ENCODE assay signal across 20 cellular contexts in the genomic region with DNA sequence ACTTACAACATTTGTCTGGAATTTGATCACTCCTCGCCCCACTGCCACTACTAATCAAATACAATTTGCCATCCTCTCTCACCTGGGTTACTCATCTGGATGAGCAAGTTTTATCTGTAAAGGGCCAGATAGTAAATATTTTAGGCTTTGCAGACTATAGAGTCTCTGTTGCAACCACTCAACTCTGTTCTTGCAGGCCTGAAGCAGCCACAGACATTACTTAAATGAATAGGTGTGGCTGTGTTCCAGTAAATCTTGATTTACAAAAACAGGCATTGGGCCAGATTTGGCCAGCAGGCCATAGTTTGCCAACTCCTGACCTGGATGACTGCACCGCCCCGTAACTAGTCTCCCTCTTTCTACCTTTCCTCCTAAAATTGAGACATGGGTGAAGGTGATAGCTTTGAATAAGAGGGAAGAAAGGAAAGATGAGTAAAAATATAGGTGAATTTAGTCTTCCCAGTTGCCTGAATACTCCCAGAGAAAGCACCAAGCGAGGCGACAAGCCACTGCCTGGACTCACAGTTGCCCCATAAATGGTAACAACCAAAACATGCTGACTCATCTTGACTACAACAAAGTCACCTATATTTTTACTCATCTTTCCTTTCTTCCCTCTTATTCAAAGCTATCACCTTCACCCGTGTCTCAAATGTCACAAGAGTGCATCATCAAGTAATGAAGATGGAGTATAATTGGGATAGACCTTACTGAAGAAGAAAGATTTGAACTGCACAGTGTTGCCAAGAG. TPM values are rescaled to one million over a fixed set of nuclear protein-coding genes. Genes with fewer than 3 reads are reported as not detected.
A peak's percentile ranks its signal among the peaks of the same experiment; 100 is the strongest.
DNase-seq lines count a peak whose midpoint lies in the region; ATAC-seq, FAIRE-seq and TF ChIP-seq lines count a peak whose summit lies in the region.
"Had no signal": no experiment of that assay in that cellular context is flagged by ENCODE, and none has a peak within 500 bp of the region (broad histone marks: within the 10 kb centered on the region; RNA-seq: fewer than 3 reads in every experiment).

No MANE protein-coding gene starts in this region.

- CTCF ChIA-PET in HCT116 (lab: Charles Lee) = no interaction called here

- RAD21 ChIA-PET in HCT116 (lab: Charles Lee; ENCODE audit: low non-redundant PET in 1 of 2, low total read pairs in 2 of 2, uncharacterized antibody in 2 of 2, unreplicated experiment in 2 of 2) = no interaction called here

- H3K36me3 ChIP-seq in HCT116 (ENCODE audit: control insufficient read depth in 1 of 2, insufficient read depth in 2 of 2, low read length in 2 of 2) (no peaks in the 10 kb centered on the region), pancreas (no peaks in the 10 kb centered on the region), endodermal cell (ENCODE audit: control insufficient read depth, insufficient read depth, low read length) (no peaks in the 10 kb centered on the region)
- H3K36me3 ChIP-seq: ovary, SJSA1 had no signal

- BruUV-seq in HCT116 (replicated peaks; lab: Mats Ljungman, UMichigan) = no TSS peak

- TF ChIP-seq CTCF in HCT116 (IDR thresholded peaks at IDR 0.05 in 2 of 3, conservative IDR thresholded peaks at IDR 0.05 in 1 of 3; ENCODE audit: borderline replicate concordance in 1 of 3, insufficient read depth in 1 of 3, low read depth in 2 of 3, low read length in 2 of 3) (no peak), pancreas (IDR thresholded peaks at IDR 0.05) (no peak), endodermal cell (conservative IDR thresholded peaks at IDR 0.05) (no peak)

- no peak overlapping the region for H3K4me2 ChIP-seq in HCT116 (ENCODE audit: low read length)
- H3K4me2 ChIP-seq: KMS-11 had no signal

- no peaks in the 10 kb centered on the region for H4K20me1 ChIP-seq in HCT116 (ENCODE audit: insufficient read depth)

- TF ChIP-seq POLR2A in HCT116 (IDR thresholded peaks at IDR 0.05; ENCODE audit: borderline replicate concordance, extremely low read depth, insufficient read depth, insufficient read length) = no peak

- DNase-seq in HCT116 (ENCODE audit: low read depth, low spot score) (no peak), NCI-H69 (lab: John Stamatoyannopoulos, UW) (peak; percentile 12), epithelial cell of prostate (ENCODE audit: low read depth, low spot score) (peak; percentile 61), pancreas (peak in 3 of 6 donors; percentile 12 to 34 (median 16)), retina (no peak), endodermal cell (no peak)
- no peak for DNase-seq in central memory CD4-positive, alpha-beta T cell
- DNase-seq: activated CD4-positive, alpha-beta T cell treated with anti-CD3 and anti-CD28 coated beads for 1 hour; activated effector memory CD4-positive, alpha-beta T cell treated with Interleukin-2 at 50 U/mL for 16 hours; anterior cingulate cortex; COR-L47; foreskin melanocyte; left ventricle myocardium superior; NCI-H1105 treated with DMSO at 0.1 percent for 48 hours; NCI-H2171 treated with DMSO at 0.1 percent for 48 hours; ovary; stimulated activated CD4-positive, alpha-beta T cell treated with anti-CD3 and anti-CD28 coated beads, Interleukin-4, amount 100 ng/mL, for 24 hours; T1000 had no signal

- no peaks in the 10 kb centered on the region for H3K9me3 ChIP-seq in HCT116 (ENCODE audit: control insufficient read depth in 1 of 2, insufficient read depth in 1 of 2, low read depth in 1 of 2, low read length in 2 of 2)
- H3K9me3 ChIP-seq in pancreas = no peaks in the 10 kb centered on the region
- H3K9me3 ChIP-seq in endodermal cell (ENCODE audit: control insufficient read depth, low read length) = no peaks in the 10 kb centered on the region
- H3K9me3 ChIP-seq: ovary, SJSA1 had no signal

- H3K4me3 Mint-ChIP-seq in endodermal cell = no peak overlapping the region

- no peak for TF ChIP-seq RAD21 in HCT116 (IDR thresholded peaks at IDR 0.05; ENCODE audit: low read depth)

- no peaks in the 10 kb centered on the region for H3K9me3 Mint-ChIP-seq in endodermal cell

- no peak overlapping the region for H3K4me3 ChIP-seq in HCT116 (replicated peaks in 1 of 2; ENCODE audit: low read depth in 1 of 2, low read length in 2 of 2)
- no peak overlapping the region for H3K4me3 ChIP-seq in pancreas
- H3K4me3 ChIP-seq in endodermal cell (ENCODE audit: low read length) = no peak overlapping the region
- H3K4me3 ChIP-seq: ovary, SJSA1 had no signal

- H3K36me3 Mint-ChIP-seq in endodermal cell (ENCODE audit: low read depth) = no peaks in the 10 kb centered on the region

- 59 to 65% methylated on average over 6 of the region's 6 CpGs for WGBS in pancreas, 2 donors
- WGBS in endodermal cell (ENCODE audit: insufficient coverage in 1 of 2, insufficient read length in 1 of 2), 2 experiments = 91% methylated on average over 6 of the region's 6 CpGs; no CpG with 5 or more reads in 1 of the 2 experiments

- H2AFZ ChIP-seq in HCT116 (ENCODE audit: low read depth, low read length, poor library complexity, severe bottlenecking) = peak overlapping the region; percentile 51

- H3K9me2 ChIP-seq in HCT116 (ENCODE audit: insufficient read depth) = no peaks in the 10 kb centered on the region

- POLR2A ChIA-PET in HCT116 (lab: Charles Lee) = no interaction called here

- no peak overlapping the region for H3K27ac Mint-ChIP-seq in endodermal cell

- H3K27me3 ChIP-seq in HCT116 (ENCODE audit: insufficient read depth, low read length) (no peaks in the 10 kb centered on the region), pancreas (no peaks in the 10 kb centered on the region), endodermal cell (ENCODE audit: control insufficient read depth, insufficient read depth, low read length, poor library complexity, severe bottlenecking) (no peaks in the 10 kb centered on the region)
- H3K27me3 ChIP-seq: ovary, SJSA1 had no signal

- peaks cover 30% of the 10 kb centered on the region for H3K4me1 Mint-ChIP-seq in endodermal cell

- H3K27me3 Mint-ChIP-seq in endodermal cell (ENCODE audit: insufficient read depth) = peaks cover 10% of the 10 kb centered on the region

- H3K27ac ChIP-seq in HCT116 (ENCODE audit: low read depth, low read length) (no peak overlapping the region), epithelial cell of prostate (peak overlapping the region; percentile 63), pancreas (no peak overlapping the region), endodermal cell (ENCODE audit: low read depth, low read length) (no peak overlapping the region)
- H3K27ac ChIP-seq: KMS-11, ovary, SJSA1 had no signal

- ATAC-seq in HCT116 (no peak), pancreas (peak in 3 of 4 donors; percentile 40 to 74 (median 60))
- ATAC-seq: left ventricle myocardium superior had no signal

- FAIRE-seq in pancreas (lab: Jason Lieb, UNC) = no peak

- H3K79me2 ChIP-seq in HCT116 (ENCODE audit: insufficient read depth, low read length) = no peaks in the 10 kb centered on the region

- intact Hi-C loops in HCT116 (cut with micrococcal nuclease) = no loop called here
- intact Hi-C loops in pancreas (cut with DNase I) = no loop called here

- no peaks in the 10 kb centered on the region for H3K4me1 ChIP-seq in HCT116 (ENCODE audit: control insufficient read depth in 1 of 2, insufficient read depth in 2 of 2, low read length in 2 of 2)
- no peaks in the 10 kb centered on the region for H3K4me1 ChIP-seq in pancreas
- peaks cover 12% of the 10 kb centered on the region for H3K4me1 ChIP-seq in endodermal cell (ENCODE audit: control insufficient read depth, insufficient read depth, low read length)
- H3K4me1 ChIP-seq: SJSA1 had no signal

- H3K9ac ChIP-seq in HCT116 (ENCODE audit: low read length) (no peak overlapping the region), endodermal cell (ENCODE audit: extremely low read depth, low read length, poor library complexity, severe bottlenecking) (no peak overlapping the region)
- H3K9ac ChIP-seq: KMS-11 had no signal

TF ChIP-seq in HCT116, 20 proteins besides CTCF, POLR2A, EP300 and RAD21:
- TF ChIP-seq TCF7L2 (IDR thresholded peaks at IDR 0.05; ENCODE audit: borderline replicate concordance, extremely low read depth, insufficient read depth, insufficient read length) (no peak), EZH2 (IDR thresholded peaks at IDR 0.05) (no peak), SP1 (IDR thresholded peaks at IDR 0.05; ENCODE audit: low read depth) (no peak), EZH2phosphoT487 (IDR thresholded peaks at IDR 0.05; ENCODE audit: borderline replicate concordance) (no peak), CBX3 (IDR thresholded peaks at IDR 0.05; ENCODE audit: low read depth) (no peak), YY1 (IDR thresholded peaks at IDR 0.05; ENCODE audit: extremely low read depth, insufficient replicate concordance, low read depth, low read length) (no peak)
TF ChIP-seq in HCT116: peak in this region for 0.

RNA-seq across cellular contexts. Expression of a gene that starts 32.5 kb away (rescaled TPM):
- total RNA-seq in HCT116 (2021; ENCODE audit: unreplicated experiment) = 46.4 TPM
- polyA plus RNA-seq in HCT116 (2012) = 17.9 and 24.0 TPM in 2 replicates
- 10 to 100 TPM; 16.0 to 29.9 (median 24.3) TPM for total RNA-seq in pancreas
- polyA plus RNA-seq in pancreas = 10 to 100 TPM in 1 of 2 donors, 1 to 10 TPM in 1; 4.4 to 18.6 TPM
- total RNA-seq in endodermal cell = 10 to 100 TPM; 53.3 to 56.4 TPM
- 39.8 TPM for polyA plus RNA-seq in endodermal cell (2013, experiment 1 of 2)
- 37.1 TPM for polyA plus RNA-seq in endodermal cell (2013, experiment 2 of 2)

RNA-seq across cellular contexts. Expression of a gene that starts 33.4 kb away (rescaled TPM):
- total RNA-seq in HCT116 (2021; ENCODE audit: unreplicated experiment) = 54.5 TPM
- polyA plus RNA-seq in HCT116 (2012) = 24.0 and 29.8 TPM in 2 replicates
- 10 to 100 TPM; 11.9 to 23.4 (median 16.9) TPM for total RNA-seq in pancreas
- polyA plus RNA-seq in pancreas = 10 to 100 TPM; 17.8 to 26.0 TPM
- 10 to 100 TPM; 53.4 to 74.0 TPM for total RNA-seq in endodermal cell
- 47.8 TPM for polyA plus RNA-seq in endodermal cell (2013, experiment 1 of 2)
- 42.0 TPM for polyA plus RNA-seq in endodermal cell (2013, experiment 2 of 2)

Comparison
In these comparisons a context has a peak if more than half of its experiments do, and no peak if none do; other contexts are left out.
1. DNase-seq: peak in NCI-H69 (single experiment) and epithelial cell of prostate (single experiment); none in HCT116 (single experiment), retina (single experiment), endodermal cell (single experiment) and central memory CD4-positive, alpha-beta T cell (single experiment).